ENCODE assay signal across 8 cellular contexts in genomic region chr13:40589285-40590109, GRCh38.
A peak's percentile ranks its signal among the peaks of the same experiment; 100 is the strongest.
DNase-seq lines count a peak whose midpoint lies in the region; ATAC-seq and TF ChIP-seq lines count a peak whose summit lies in the region.

No MANE protein-coding gene starts in this region.

- no peaks in the 10 kb centered on the region for H3K27me3 ChIP-seq in Peyer's patch
- H3K27me3 ChIP-seq in dorsolateral prefrontal cortex: no peaks in the 10 kb centered on the region
- H3K27me3 ChIP-seq in mesenchymal stem cell (ENCODE audit: control insufficient read depth in 1 of 2, insufficient read depth in 1 of 2, low read length in 2 of 2): no peaks in the 10 kb centered on the region
- H3K27me3 ChIP-seq in aorta (ENCODE audit: control insufficient read depth in 1 of 2, insufficient read depth in 2 of 2, low read length in 1 of 2): no peaks in the 10 kb centered on the region

- no peak overlapping the region for H4K91ac ChIP-seq in mesenchymal stem cell (ENCODE audit: low read length)

- 72% methylated on average over 2 of the region's 4 CpGs for WGBS in mesenchymal stem cell
- WGBS in aorta, 2 donors: 5 to 11% methylated on average over 4 of the region's 4 CpGs

- peak; percentile 79 for ATAC-seq in GM18861 (IDR thresholded peaks at IDR 0.05; ENCODE audit: unreplicated experiment)
- peak; percentile 93 for ATAC-seq in HG03045 (IDR thresholded peaks at IDR 0.05; ENCODE audit: unreplicated experiment)
- peak; percentile 73 for ATAC-seq in aorta (ENCODE audit: low FRiP score)

- H3K9ac ChIP-seq in mesenchymal stem cell (ENCODE audit: low read length): peak overlapping the region; percentile 43

- TF ChIP-seq CTCF in AG09309 (IDR thresholded peaks at IDR 0.05; ENCODE audit: control insufficient read depth, insufficient read depth, low read depth, low read length, missing control alignments): no peak
- no peak for TF ChIP-seq CTCF in Peyer's patch (IDR thresholded peaks at IDR 0.05)
- TF ChIP-seq CTCF in dorsolateral prefrontal cortex (IDR thresholded peaks at IDR 0.05 in 54 of 56, conservative IDR thresholded peaks at IDR 0.05 in 2 of 56; ENCODE audit: low read depth in 1 of 56, partially characterized antibody in 56 of 56): no peak

- intact Hi-C loops in dorsolateral prefrontal cortex (cut with DNase I): loop anchor here (5.0 to 10.0 kb wide), 3 partner anchors 65 to 102 kb away; partner anchors contain the start of gene FOXO1 (in 1 of the 2)
- intact Hi-C loops in aorta (cut with DNase I): no loop called here
- intact Hi-C loops in posterior cingulate gyrus (cut with DNase I): no loop called here

- no peak overlapping the region for H2BK12ac ChIP-seq in mesenchymal stem cell (ENCODE audit: low read length in 2 of 2)

- peaks cover 31% of the 10 kb centered on the region for H3K79me1 ChIP-seq in mesenchymal stem cell (replicated peaks; ENCODE audit: low read length, poor library complexity, severe bottlenecking)

- H3K18ac ChIP-seq in mesenchymal stem cell (ENCODE audit: low read depth in 1 of 2, low read length in 2 of 2): no peak overlapping the region

- H2BK15ac ChIP-seq in mesenchymal stem cell (ENCODE audit: low read depth, poor library complexity, severe bottlenecking): no peak overlapping the region

- H3K4me1 ChIP-seq in Peyer's patch (peaks cover 0 to 43% (median 21%) of the 10 kb centered on the region in 4 donors), mesenchymal stem cell (ENCODE audit: control insufficient read depth, insufficient read depth, low read depth, low read length) (peaks cover 7% of the 10 kb centered on the region), aorta (ENCODE audit: control insufficient read depth in 1 of 2, insufficient read depth in 2 of 2, low read length in 2 of 2) (peaks cover 6 to 13% of the 10 kb centered on the region in 2 donors)

- H2BK5ac ChIP-seq in mesenchymal stem cell (ENCODE audit: low read depth, low read length, poor library complexity, severe bottlenecking): no peak overlapping the region

- no peak overlapping the region for H3K4ac ChIP-seq in mesenchymal stem cell (ENCODE audit: low read depth in 1 of 2, low read length in 2 of 2)

- H3K36me3 ChIP-seq in Peyer's patch: no peaks in the 10 kb centered on the region
- no peaks in the 10 kb centered on the region for H3K36me3 ChIP-seq in mesenchymal stem cell (ENCODE audit: control insufficient read depth in 1 of 2, insufficient read depth in 2 of 2, low read depth in 1 of 2, low read length in 2 of 2)
- no peaks in the 10 kb centered on the region for H3K36me3 ChIP-seq in aorta (ENCODE audit: control insufficient read depth in 1 of 2, insufficient read depth in 2 of 2, low read length in 1 of 2)

- TF ChIP-seq POLR2A in Peyer's patch (IDR thresholded peaks at IDR 0.05): no peak

- no peak overlapping the region for H2BK120ac ChIP-seq in mesenchymal stem cell (ENCODE audit: low read depth, low read length)

- H3K9me3 ChIP-seq in Peyer's patch (no peaks in the 10 kb centered on the region), mesenchymal stem cell (ENCODE audit: control insufficient read depth, low read length) (no peaks in the 10 kb centered on the region), aorta (ENCODE audit: control insufficient read depth, low read length) (no peaks in the 10 kb centered on the region)

- no peak overlapping the region for H3K4me3 ChIP-seq in AG09309 (ENCODE audit: control insufficient read depth, low read depth, low read length)
- peak overlapping the region in 1 of 4 donors; percentile 6 for H3K4me3 ChIP-seq in Peyer's patch
- H3K4me3 ChIP-seq in dorsolateral prefrontal cortex: peak overlapping the region in 1 of 59 donors; percentile 4
- no peak overlapping the region for H3K4me3 ChIP-seq in mesenchymal stem cell (ENCODE audit: insufficient read depth in 1 of 2, low read depth in 1 of 2, low read length in 2 of 2)
- peak overlapping the region in 1 of 2 donors; percentile 15 for H3K4me3 ChIP-seq in aorta (ENCODE audit: low read length in 2 of 2)

- H2AFZ ChIP-seq in mesenchymal stem cell (ENCODE audit: low read depth, low read length): no peak overlapping the region

- no peak overlapping the region for H3K23ac ChIP-seq in mesenchymal stem cell (ENCODE audit: low read length in 2 of 2)

- DNase-seq in AG09309 (ENCODE audit: low read depth) (peak; percentile 16), Peyer's patch (peak in 2 of 3 donors; percentile 74 to 78), dorsolateral prefrontal cortex (peak in 2 of 10 donors; percentile 25 to 41), mesenchymal stem cell (peak; percentile 44), aorta (peak in 1 of 2 donors; percentile 55), posterior cingulate gyrus (no peak)

- H4K8ac ChIP-seq in mesenchymal stem cell (ENCODE audit: low read length): no peak overlapping the region

- H2AK5ac ChIP-seq in mesenchymal stem cell (ENCODE audit: low read length, severe bottlenecking): no peak overlapping the region

- H3K4me2 ChIP-seq in mesenchymal stem cell (ENCODE audit: low read length, poor library complexity, severe bottlenecking): no peak overlapping the region

- H3K14ac ChIP-seq in mesenchymal stem cell (ENCODE audit: low read length in 2 of 2): no peak overlapping the region

- H3K27ac ChIP-seq in Peyer's patch (peak overlapping the region in 2 of 4 donors; percentile 29 to 70), dorsolateral prefrontal cortex (peak overlapping the region in 47 of 59 donors; percentile 5 to 80 (median 55)), mesenchymal stem cell (ENCODE audit: low read length, poor library complexity, severe bottlenecking) (peak overlapping the region; percentile 67), aorta (ENCODE audit: low read depth in 1 of 2, low read length in 2 of 2) (no peak overlapping the region)

Comparison
In these comparisons a context has a peak if more than half of its experiments do, and no peak if none do; other contexts are left out.
1. DNase-seq: peak in AG09309 (single experiment), Peyer's patch (2 of 3) and mesenchymal stem cell (single experiment); none in posterior cingulate gyrus (0 of 10).
2. H3K27ac ChIP-seq: peak in dorsolateral prefrontal cortex (47 of 59) and mesenchymal stem cell (single experiment); none in aorta (0 of 2).
3. intact Hi-C loops: an anchor here in dorsolateral prefrontal cortex (5.0 to 10.0 kb wide); none called in aorta and posterior cingulate gyrus.
4. Peak in every context shown above with its lines, with median percentiles within 50 percentile points of each other: ATAC-seq.